1 cellular context compared by ENCODE assay signal in genomic region chr3:64327039-64327804, GRCh38.
TF ChIP-seq lines count a peak whose summit lies in the region.

No MANE protein-coding gene starts in this region.

TF ChIP-seq in HCT116, 20 proteins besides CTCF, POLR2A, EP300 and RAD21 (continued from another document):
- TF ChIP-seq REST (IDR thresholded peaks at IDR 0.05; ENCODE audit: low read depth) (no peak), SRF (IDR thresholded peaks at IDR 0.05; ENCODE audit: low read depth) (no peak)
TF ChIP-seq in HCT116: peak in this region for 0.
